Comparison of ENCODE assay signal across 8 cellular contexts in genomic region chr19:1513492-1514294, GRCh38. TPM values are rescaled to one million over a fixed set of nuclear protein-coding genes. Genes with fewer than 3 reads are reported as not detected.
DNase-seq lines count a peak whose midpoint lies in the region; ATAC-seq lines count a peak whose summit lies in the region.

No MANE protein-coding gene starts in this region.

- peaks cover 0 to 20% (median 4%) of the 10 kb centered on the region in 11 experiments; a peak in 8 of 22 replicates for H4K20me1 ChIP-seq in BLaER1 treated with 17β-estradiol and CSF1 and Interleukin-3, amounts not matched to agents 10 nM and 100 nM

- H3K27ac Mint-ChIP-seq in stimulated activated effector memory CD8-positive, alpha-beta T cell treated with anti-CD3 and anti-CD28 coated beads, Interleukin-12 subunit alpha, Interleukin-12 subunit beta, amount 100 ng/mL, for 72 hours = no peak overlapping the region

- H3K36me3 ChIP-seq in BLaER1 treated with 17β-estradiol and CSF1 and Interleukin-3, amounts not matched to agents 10 nM and 100 nM = no peaks in the 10 kb centered on the region
- no peaks in the 10 kb centered on the region for H3K36me3 ChIP-seq in mesodermal cell (ENCODE audit: control insufficient read depth, insufficient read depth, low read length)

- peak overlapping the region; percentile 68 for H3K4me3 Mint-ChIP-seq in stimulated activated effector memory CD8-positive, alpha-beta T cell treated with anti-CD3 and anti-CD28 coated beads, Interleukin-12 subunit alpha, Interleukin-12 subunit beta, amount 100 ng/mL, for 72 hours

- WGBS in mesodermal cell (ENCODE audit: insufficient coverage in 2 of 2), 2 experiments = 13 to 17% methylated on average over 30 to 45 of the region's 53 CpGs

- peak overlapping the region in 3 of 10 experiments; percentile 27 to 42 (median 31); a peak in 3 of 20 replicates for H3K4me3 ChIP-seq in BLaER1 treated with 17β-estradiol and CSF1 and Interleukin-3, amounts not matched to agents 10 nM and 100 nM
- H3K4me3 ChIP-seq in mesodermal cell (ENCODE audit: extremely low read depth, insufficient read depth, low read length, poor library complexity, severe bottlenecking) = peak overlapping the region; percentile 42

- peaks cover 42 to 49% (median 45%) of the 10 kb centered on the region in 11 experiments for H3K27me3 ChIP-seq in BLaER1 treated with 17β-estradiol and CSF1 and Interleukin-3, amounts not matched to agents 10 nM and 100 nM

- peak overlapping the region in 7 of 11 experiments; percentile 15 to 66 (median 51); a peak in 9 of 22 replicates for H3K4me2 ChIP-seq in BLaER1 treated with 17β-estradiol and CSF1 and Interleukin-3, amounts not matched to agents 10 nM and 100 nM

- 0 out of 22 replicates have a peak, but pooled peaks cover 0 to 4% (median 0%) of the 10 kb centered on the region in 11 experiments for H3K9me3 ChIP-seq in BLaER1 treated with 17β-estradiol and CSF1 and Interleukin-3, amounts not matched to agents 10 nM and 100 nM (replicated peaks in 1 of 11)
- H3K9me3 ChIP-seq in mesodermal cell (ENCODE audit: control insufficient read depth, low read length) = no peaks in the 10 kb centered on the region

- H3K4me1 ChIP-seq in BLaER1 treated with 17β-estradiol and CSF1 and Interleukin-3, amounts not matched to agents 10 nM and 100 nM = peaks cover 6 to 39% (median 27%) of the 10 kb centered on the region in 10 experiments; a peak in 18 of 20 replicates
- peaks cover 8% of the 10 kb centered on the region for H3K4me1 ChIP-seq in mesodermal cell (ENCODE audit: control insufficient read depth, insufficient read depth, low read length, poor library complexity, severe bottlenecking)

- ATAC-seq in stimulated activated effector memory CD8-positive, alpha-beta T cell treated with anti-CD3 and anti-CD28 coated beads, Interleukin-12 subunit alpha, Interleukin-12 subunit beta, amount 100 ng/mL, for 72 hours = peak; percentile 70
- ATAC-seq in GM18502 (IDR thresholded peaks at IDR 0.05; ENCODE audit: poor library complexity, unreplicated experiment) (no peak), GM21367 (IDR thresholded peaks at IDR 0.05; ENCODE audit: unreplicated experiment) (no peak)

- H3K36me3 Mint-ChIP-seq in stimulated activated effector memory CD8-positive, alpha-beta T cell treated with anti-CD3 and anti-CD28 coated beads, Interleukin-12 subunit alpha, Interleukin-12 subunit beta, amount 100 ng/mL, for 72 hours = peaks cover 8% of the 10 kb centered on the region

- no peaks in the 10 kb centered on the region for H3K9me3 Mint-ChIP-seq in stimulated activated effector memory CD8-positive, alpha-beta T cell treated with anti-CD3 and anti-CD28 coated beads, Interleukin-12 subunit alpha, Interleukin-12 subunit beta, amount 100 ng/mL, for 72 hours

- H3K4me1 Mint-ChIP-seq in stimulated activated effector memory CD8-positive, alpha-beta T cell treated with anti-CD3 and anti-CD28 coated beads, Interleukin-12 subunit alpha, Interleukin-12 subunit beta, amount 100 ng/mL, for 72 hours = peaks cover 22% of the 10 kb centered on the region

- H3K9ac ChIP-seq in BLaER1 treated with 17β-estradiol and CSF1 and Interleukin-3, amounts not matched to agents 10 nM and 100 nM = no peak overlapping the region

- DNase-seq in KBM-7 (peak; percentile 60), dedifferentiated amniotic fluid mesenchymal stem cell (ENCODE audit: extremely low spot score) (peak; percentile 55)
- DNase-seq in activated CD4-positive, CD25-positive, alpha-beta regulatory T cell treated with anti-CD3 and anti-CD28 coated beads, Interleukin-2, amount 50 U/mL, for 72 hours = peak; percentile 73
- peak; percentile 71 to 82 for DNase-seq in stimulated activated effector memory CD8-positive, alpha-beta T cell treated with anti-CD3 and anti-CD28 coated beads, Interleukin-12 subunit alpha, Interleukin-12 subunit beta, amount 100 ng/mL, for 72 hours (ENCODE audit: low spot score in 2 of 2)

- no peak overlapping the region for H3K27ac ChIP-seq in BLaER1 treated with 17β-estradiol and CSF1 and Interleukin-3, amounts not matched to agents 10 nM and 100 nM
- H3K27ac ChIP-seq in mesodermal cell (ENCODE audit: low read depth, low read length, severe bottlenecking) = no peak overlapping the region

- in situ Hi-C loops in KBM-7 (cut with MboI; ENCODE audit: low pct_unique_long_range_greater_than_20kb, low sequenced_read_pairs) = no loop called here

RNA-seq across cellular contexts. Expression of gene ADAMTSL5, which starts 0.9 kb away (rescaled TPM):
- 2.0 TPM for polyA plus RNA-seq in mesodermal cell (2013, experiment 1 of 2)
- 3.1 TPM for polyA plus RNA-seq in mesodermal cell (2013, experiment 2 of 2)

RNA-seq across cellular contexts. Expression of gene PLK5, which starts 10.2 kb away (rescaled TPM):
- polyA plus RNA-seq in mesodermal cell (2013, experiment 1 of 2) = not detected
- polyA plus RNA-seq in mesodermal cell (2013, experiment 2 of 2) = not detected

RNA-seq across cellular contexts. Expression of gene REEP6, which starts 22.7 kb away (rescaled TPM):
- polyA plus RNA-seq in mesodermal cell (2013, experiment 1 of 2) = 3.9 TPM
- 3.0 TPM for polyA plus RNA-seq in mesodermal cell (2013, experiment 2 of 2)

RNA-seq across cellular contexts. Expression of gene PCSK4, which starts 23.5 kb away (rescaled TPM):
- 10.1 TPM for polyA plus RNA-seq in mesodermal cell (2013, experiment 1 of 2)
- polyA plus RNA-seq in mesodermal cell (2013, experiment 2 of 2) = 10.3 TPM

RNA-seq across cellular contexts. Expression of gene C19orf25, which starts 34.7 kb away (rescaled TPM):
- 27.0 TPM for polyA plus RNA-seq in mesodermal cell (2013, experiment 1 of 2)
- polyA plus RNA-seq in mesodermal cell (2013, experiment 2 of 2) = 19.3 TPM
